1 cellular context compared by ENCODE assay signal in the genomic region with DNA sequence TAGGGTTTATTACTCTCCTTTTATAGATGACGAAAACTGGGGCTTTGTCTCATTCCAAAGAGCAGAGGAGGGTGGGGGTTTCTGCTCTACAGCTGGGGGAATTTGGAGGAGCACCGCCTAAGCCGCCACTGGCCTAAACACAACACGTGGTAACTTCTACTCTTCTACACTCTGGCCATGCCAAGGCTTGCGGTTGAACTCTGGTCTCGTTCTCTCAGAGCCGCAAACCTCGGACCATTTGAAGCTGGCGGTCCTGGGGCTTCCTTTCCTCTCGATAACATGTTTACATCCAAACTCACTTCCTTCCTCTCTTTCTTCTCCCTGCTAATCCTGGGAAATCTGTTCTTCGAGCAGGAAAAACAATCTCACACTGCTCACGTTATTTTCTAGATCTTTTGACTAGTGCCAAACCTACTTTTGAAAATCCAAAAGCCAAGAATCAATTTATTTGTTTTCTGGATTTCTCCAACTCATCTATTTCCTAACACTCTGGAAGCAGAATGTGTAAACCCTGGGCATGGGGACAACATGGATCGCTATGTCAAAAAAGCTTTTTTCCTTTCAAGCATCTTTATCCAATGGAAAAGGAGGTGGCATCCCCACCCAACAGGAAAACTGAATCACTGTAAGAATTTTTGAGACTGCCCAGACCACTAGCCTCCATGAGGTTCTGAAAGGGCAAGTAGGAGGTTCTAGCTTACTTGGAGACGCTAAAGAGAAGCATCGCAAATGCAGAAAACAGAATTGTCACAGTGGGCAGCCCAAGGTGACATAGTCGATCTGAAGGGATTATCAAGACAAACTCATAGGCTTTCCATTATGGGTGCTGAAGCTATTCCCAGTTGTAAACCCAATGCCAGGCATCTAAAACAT.
TF ChIP-seq lines count a peak whose summit lies in the region.

No MANE protein-coding gene starts in this region.

TF ChIP-seq in HepG2, 621 proteins besides CTCF, POLR2A, EP300 and RAD21 (continued from another document and continues in another):
- TF ChIP-seq, protein P1, sequence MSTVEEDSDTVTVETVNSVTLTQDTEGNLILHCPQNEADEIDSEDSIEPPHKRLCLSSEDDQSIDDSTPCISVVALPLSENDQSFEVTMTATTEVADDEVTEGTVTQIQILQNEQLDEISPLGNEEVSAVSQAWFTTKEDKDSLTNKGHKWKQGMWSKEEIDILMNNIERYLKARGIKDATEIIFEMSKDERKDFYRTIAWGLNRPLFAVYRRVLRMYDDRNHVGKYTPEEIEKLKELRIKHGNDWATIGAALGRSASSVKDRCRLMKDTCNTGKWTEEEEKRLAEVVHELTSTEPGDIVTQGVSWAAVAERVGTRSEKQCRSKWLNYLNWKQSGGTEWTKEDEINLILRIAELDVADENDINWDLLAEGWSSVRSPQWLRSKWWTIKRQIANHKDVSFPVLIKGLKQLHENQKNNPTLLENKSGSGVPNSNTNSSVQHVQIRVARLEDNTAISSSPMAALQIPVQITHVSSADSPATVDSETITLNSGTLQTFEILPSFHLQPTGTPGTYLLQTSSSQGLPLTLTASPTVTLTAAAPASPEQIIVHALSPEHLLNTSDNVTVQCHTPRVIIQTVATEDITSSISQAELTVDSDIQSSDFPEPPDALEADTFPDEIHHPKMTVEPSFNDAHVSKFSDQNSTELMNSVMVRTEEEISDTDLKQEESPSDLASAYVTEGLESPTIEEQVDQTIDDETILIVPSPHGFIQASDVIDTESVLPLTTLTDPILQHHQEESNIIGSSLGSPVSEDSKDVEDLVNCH (CRISPR knock-in tag; IDR thresholded peaks at IDR 0.05), result 0 out of 2 replicates have a peak, but pooled peaks have one; percentile 34
- TF ChIP-seq, protein P2, sequence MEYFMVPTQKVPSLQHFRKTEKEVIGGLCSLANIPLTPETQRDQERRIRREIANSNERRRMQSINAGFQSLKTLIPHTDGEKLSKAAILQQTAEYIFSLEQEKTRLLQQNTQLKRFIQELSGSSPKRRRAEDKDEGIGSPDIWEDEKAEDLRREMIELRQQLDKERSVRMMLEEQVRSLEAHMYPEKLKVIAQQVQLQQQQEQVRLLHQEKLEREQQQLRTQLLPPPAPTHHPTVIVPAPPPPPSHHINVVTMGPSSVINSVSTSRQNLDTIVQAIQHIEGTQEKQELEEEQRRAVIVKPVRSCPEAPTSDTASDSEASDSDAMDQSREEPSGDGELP (IDR thresholded peaks at IDR 0.05; ENCODE audit: borderline replicate concordance, low read depth), result peak; percentile 94
- TF ChIP-seq SETDB1 (CRISPR knock-in tag; IDR thresholded peaks at IDR 0.05; ENCODE audit: borderline replicate concordance) (no peak), TBP (CRISPR knock-in tag; IDR thresholded peaks at IDR 0.05) (0 out of 2 replicates have a peak, but pooled peaks have one; percentile 23), ZNF792 (CRISPR knock-in tag; IDR thresholded peaks at IDR 0.05) (peak; percentile 96), ZNF7 (CRISPR knock-in tag; IDR thresholded peaks at IDR 0.05) (no peak), ZNF776 (CRISPR knock-in tag; IDR thresholded peaks at IDR 0.05) (0 out of 2 replicates have a peak, but pooled peaks have one; percentile 30), MED1 (CRISPR knock-in tag; IDR thresholded peaks at IDR 0.05) (peak; percentile 96), ETV6 (CRISPR knock-in tag; conservative IDR thresholded peaks at IDR 0.05) (peak; percentile 65; the same call in 1 of the 2 replicates), FOXM1 (CRISPR knock-in tag; IDR thresholded peaks at IDR 0.05) (no peak), HIVEP1 (CRISPR knock-in tag; IDR thresholded peaks at IDR 0.05) (no peak; the same call in 1 of the 2 replicates), HOMEZ (CRISPR knock-in tag; IDR thresholded peaks at IDR 0.05; ENCODE audit: low read depth) (peak; percentile 84), XBP1 (CRISPR knock-in tag; IDR thresholded peaks at IDR 0.05) (peak; percentile 76), ZNF484 (CRISPR knock-in tag; IDR thresholded peaks at IDR 0.05; ENCODE audit: borderline replicate concordance, low read depth) (no peak), ZNF326 (CRISPR knock-in tag; IDR thresholded peaks at IDR 0.05; ENCODE audit: borderline replicate concordance) (no peak), SMAD3 (CRISPR knock-in tag; IDR thresholded peaks at IDR 0.05) (peak; percentile 96), ZNF143 (CRISPR knock-in tag; IDR thresholded peaks at IDR 0.05) (peak; percentile 60; the same call in 1 of the 2 replicates), JDP2 (CRISPR knock-in tag; IDR thresholded peaks at IDR 0.05; ENCODE audit: borderline replicate concordance) (no peak), U2AF2 (IDR thresholded peaks at IDR 0.05; ENCODE audit: low read depth, low read length) (no peak), GLMP (CRISPR knock-in tag; IDR thresholded peaks at IDR 0.05; ENCODE audit: borderline replicate concordance) (no peak), ZNF263 (CRISPR knock-in tag; IDR thresholded peaks at IDR 0.05) (peak; percentile 83), ISX (CRISPR knock-in tag; conservative IDR thresholded peaks at IDR 0.05) (no peak), CHCHD3 (CRISPR knock-in tag; IDR thresholded peaks at IDR 0.05) (no peak; the same call in 1 of the 2 replicates), CBX2 (IDR thresholded peaks at IDR 0.05; ENCODE audit: low read depth, low read length) (no peak), CBX2 (CRISPR knock-in tag; IDR thresholded peaks at IDR 0.05; ENCODE audit: low read depth) (no peak; the same call in 1 of the 2 replicates), ZBTB8A (CRISPR knock-in tag; IDR thresholded peaks at IDR 0.05; ENCODE audit: borderline replicate concordance, low read depth) (0 out of 2 replicates have a peak, but pooled peaks have one; percentile 43), ZNF816 (CRISPR knock-in tag; IDR thresholded peaks at IDR 0.05; ENCODE audit: borderline replicate concordance) (0 out of 2 replicates have a peak, but pooled peaks have one; percentile 95), NCOA2 (CRISPR knock-in tag; IDR thresholded peaks at IDR 0.05) (peak; percentile 84), ATF7 (IDR thresholded peaks at IDR 0.05) (no peak), ATF7 (CRISPR knock-in tag; IDR thresholded peaks at IDR 0.05) (no peak), MTF2 (CRISPR knock-in tag; IDR thresholded peaks at IDR 0.05; ENCODE audit: borderline replicate concordance) (0 out of 2 replicates have a peak, but pooled peaks have one; percentile 60), MXD3 (CRISPR knock-in tag; IDR thresholded peaks at IDR 0.05) (peak; percentile 93; the same call in 1 of the 2 replicates), YEATS2 (CRISPR knock-in tag; IDR thresholded peaks at IDR 0.05; ENCODE audit: borderline replicate concordance) (peak; percentile 86; the same call in 1 of the 2 replicates)
- TF ChIP-seq, protein P3, sequence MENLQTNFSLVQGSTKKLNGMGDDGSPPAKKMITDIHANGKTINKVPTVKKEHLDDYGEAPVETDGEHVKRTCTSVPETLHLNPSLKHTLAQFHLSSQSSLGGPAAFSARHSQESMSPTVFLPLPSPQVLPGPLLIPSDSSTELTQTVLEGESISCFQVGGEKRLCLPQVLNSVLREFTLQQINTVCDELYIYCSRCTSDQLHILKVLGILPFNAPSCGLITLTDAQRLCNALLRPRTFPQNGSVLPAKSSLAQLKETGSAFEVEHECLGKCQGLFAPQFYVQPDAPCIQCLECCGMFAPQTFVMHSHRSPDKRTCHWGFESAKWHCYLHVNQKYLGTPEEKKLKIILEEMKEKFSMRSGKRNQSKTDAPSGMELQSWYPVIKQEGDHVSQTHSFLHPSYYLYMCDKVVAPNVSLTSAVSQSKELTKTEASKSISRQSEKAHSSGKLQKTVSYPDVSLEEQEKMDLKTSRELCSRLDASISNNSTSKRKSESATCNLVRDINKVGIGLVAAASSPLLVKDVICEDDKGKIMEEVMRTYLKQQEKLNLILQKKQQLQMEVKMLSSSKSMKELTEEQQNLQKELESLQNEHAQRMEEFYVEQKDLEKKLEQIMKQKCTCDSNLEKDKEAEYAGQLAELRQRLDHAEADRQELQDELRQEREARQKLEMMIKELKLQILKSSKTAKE (CRISPR knock-in tag; IDR thresholded peaks at IDR 0.05; ENCODE audit: borderline replicate concordance), result no peak
- TF ChIP-seq, protein P4, sequence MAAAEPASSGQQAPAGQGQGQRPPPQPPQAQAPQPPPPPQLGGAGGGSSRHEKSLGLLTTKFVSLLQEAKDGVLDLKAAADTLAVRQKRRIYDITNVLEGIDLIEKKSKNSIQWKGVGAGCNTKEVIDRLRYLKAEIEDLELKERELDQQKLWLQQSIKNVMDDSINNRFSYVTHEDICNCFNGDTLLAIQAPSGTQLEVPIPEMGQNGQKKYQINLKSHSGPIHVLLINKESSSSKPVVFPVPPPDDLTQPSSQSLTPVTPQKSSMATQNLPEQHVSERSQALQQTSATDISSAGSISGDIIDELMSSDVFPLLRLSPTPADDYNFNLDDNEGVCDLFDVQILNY (CRISPR knock-in tag; conservative IDR thresholded peaks at IDR 0.05), result 0 out of 2 replicates have a peak, but pooled peaks have one; percentile 32
- TF ChIP-seq, protein P5, sequence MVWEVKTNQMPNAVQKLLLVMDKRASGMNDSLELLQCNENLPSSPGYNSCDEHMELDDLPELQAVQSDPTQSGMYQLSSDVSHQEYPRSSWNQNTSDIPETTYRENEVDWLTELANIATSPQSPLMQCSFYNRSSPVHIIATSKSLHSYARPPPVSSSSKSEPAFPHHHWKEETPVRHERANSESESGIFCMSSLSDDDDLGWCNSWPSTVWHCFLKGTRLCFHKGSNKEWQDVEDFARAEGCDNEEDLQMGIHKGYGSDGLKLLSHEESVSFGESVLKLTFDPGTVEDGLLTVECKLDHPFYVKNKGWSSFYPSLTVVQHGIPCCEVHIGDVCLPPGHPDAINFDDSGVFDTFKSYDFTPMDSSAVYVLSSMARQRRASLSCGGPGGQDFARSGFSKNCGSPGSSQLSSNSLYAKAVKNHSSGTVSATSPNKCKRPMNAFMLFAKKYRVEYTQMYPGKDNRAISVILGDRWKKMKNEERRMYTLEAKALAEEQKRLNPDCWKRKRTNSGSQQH (CRISPR knock-in tag; IDR thresholded peaks at IDR 0.05; ENCODE audit: low read depth), result no peak; the same call in 1 of the 2 replicates
- TF ChIP-seq, protein P6, sequence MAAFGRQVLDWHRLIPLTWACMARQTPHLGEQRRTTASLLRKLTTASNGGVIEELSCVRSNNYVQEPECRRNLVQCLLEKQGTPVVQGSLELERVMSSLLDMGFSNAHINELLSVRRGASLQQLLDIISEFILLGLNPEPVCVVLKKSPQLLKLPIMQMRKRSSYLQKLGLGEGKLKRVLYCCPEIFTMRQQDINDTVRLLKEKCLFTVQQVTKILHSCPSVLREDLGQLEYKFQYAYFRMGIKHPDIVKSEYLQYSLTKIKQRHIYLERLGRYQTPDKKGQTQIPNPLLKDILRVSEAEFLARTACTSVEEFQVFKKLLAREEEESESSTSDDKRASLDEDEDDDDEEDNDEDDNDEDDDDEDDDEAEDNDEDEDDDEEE (CRISPR knock-in tag; IDR thresholded peaks at IDR 0.05), result peak; percentile 82
- TF ChIP-seq, protein P7, sequence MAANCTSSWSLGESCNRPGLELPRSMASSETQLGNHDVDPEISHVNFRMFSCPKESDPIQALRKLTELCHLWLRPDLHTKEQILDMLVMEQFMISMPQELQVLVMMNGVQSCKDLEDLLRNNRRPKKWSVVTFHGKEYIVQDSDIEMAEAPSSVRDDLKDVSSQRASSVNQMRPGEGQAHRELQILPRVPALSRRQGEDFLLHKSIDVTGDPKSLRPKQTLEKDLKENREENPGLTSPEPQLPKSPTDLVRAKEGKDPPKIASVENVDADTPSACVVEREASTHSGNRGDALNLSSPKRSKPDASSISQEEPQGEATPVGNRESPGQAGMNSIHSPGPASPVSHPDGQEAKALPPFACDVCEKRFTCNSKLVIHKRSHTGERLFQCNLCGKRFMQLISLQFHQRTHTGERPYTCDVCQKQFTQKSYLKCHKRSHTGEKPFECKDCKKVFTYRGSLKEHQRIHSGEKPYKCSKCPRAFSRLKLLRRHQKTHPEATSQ (CRISPR knock-in tag; IDR thresholded peaks at IDR 0.05; ENCODE audit: borderline replicate concordance), result peak; percentile 98; the same call in 1 of the 2 replicates
- TF ChIP-seq, protein P8, sequence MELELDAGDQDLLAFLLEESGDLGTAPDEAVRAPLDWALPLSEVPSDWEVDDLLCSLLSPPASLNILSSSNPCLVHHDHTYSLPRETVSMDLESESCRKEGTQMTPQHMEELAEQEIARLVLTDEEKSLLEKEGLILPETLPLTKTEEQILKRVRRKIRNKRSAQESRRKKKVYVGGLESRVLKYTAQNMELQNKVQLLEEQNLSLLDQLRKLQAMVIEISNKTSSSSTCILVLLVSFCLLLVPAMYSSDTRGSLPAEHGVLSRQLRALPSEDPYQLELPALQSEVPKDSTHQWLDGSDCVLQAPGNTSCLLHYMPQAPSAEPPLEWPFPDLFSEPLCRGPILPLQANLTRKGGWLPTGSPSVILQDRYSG (CRISPR knock-in tag; IDR thresholded peaks at IDR 0.05), result no peak
- TF ChIP-seq, protein P9, sequence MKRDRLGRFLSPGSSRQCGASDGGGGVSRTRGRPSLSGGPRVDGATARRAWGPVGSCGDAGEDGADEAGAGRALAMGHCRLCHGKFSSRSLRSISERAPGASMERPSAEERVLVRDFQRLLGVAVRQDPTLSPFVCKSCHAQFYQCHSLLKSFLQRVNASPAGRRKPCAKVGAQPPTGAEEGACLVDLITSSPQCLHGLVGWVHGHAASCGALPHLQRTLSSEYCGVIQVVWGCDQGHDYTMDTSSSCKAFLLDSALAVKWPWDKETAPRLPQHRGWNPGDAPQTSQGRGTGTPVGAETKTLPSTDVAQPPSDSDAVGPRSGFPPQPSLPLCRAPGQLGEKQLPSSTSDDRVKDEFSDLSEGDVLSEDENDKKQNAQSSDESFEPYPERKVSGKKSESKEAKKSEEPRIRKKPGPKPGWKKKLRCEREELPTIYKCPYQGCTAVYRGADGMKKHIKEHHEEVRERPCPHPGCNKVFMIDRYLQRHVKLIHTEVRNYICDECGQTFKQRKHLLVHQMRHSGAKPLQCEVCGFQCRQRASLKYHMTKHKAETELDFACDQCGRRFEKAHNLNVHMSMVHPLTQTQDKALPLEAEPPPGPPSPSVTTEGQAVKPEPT (CRISPR knock-in tag; IDR thresholded peaks at IDR 0.05; ENCODE audit: low read depth), result peak; percentile 87; the same call in 1 of the 2 replicates
